In the genomic region with DNA sequence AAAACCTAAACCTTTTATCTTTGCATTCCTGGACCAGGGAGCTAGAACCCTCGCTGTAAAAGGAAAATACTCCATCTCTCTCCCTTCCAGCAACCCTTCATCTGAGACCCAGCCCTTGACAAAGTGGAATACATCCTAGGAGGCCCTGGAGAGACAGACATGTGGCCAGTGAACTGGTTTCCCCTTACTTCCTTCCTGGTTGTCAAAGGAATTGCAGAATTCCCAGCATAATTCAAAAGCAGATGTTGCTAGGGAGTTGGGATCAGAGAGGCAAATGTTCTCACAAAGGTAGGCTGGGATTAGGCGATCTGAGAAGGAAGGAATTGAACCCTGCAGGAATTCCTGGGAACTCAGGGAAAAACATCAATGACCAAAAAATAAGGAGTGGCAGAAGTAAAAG, we compare ENCODE assay signal across 20 cellular contexts.
"Had no signal": no experiment of that assay in that cellular context is flagged by ENCODE, and none has a peak within 500 bp of the region (broad histone marks: within the 10 kb centered on the region; RNA-seq: fewer than 3 reads in every experiment).

No MANE protein-coding gene starts in this region.

- H3K27me3 ChIP-seq: MG63 had no signal

- ATAC-seq: HepG2, Panc1 had no signal

- DNase-seq: IMR-90, KG1, MG63, NCI-H1092, NCI-H1105 treated with DMSO at 0.1 percent for 48 hours, NCI-H1417 treated with DMSO at 0.1 percent for 48 hours, NCI-H146, NCI-H1694 treated with DMSO at 0.1 percent for 48 hours, NCI-H1930, NCI-H2081, NCI-H2107, NCI-H2227 treated with DMSO at 0.1 percent for 48 hours, NCI-H524, NCI-H526 treated with DMSO at 0.1 percent for 48 hours, NCI-H774, SHP77, SK-N-SH had no signal

- H3K4me3 ChIP-seq: MG63 had no signal

- H3K27ac ChIP-seq: RWPE1 had no signal

- H3K9me3 ChIP-seq: MG63, SK-N-SH had no signal

- H3K36me3 ChIP-seq: MG63 had no signal
